In genomic region chr7:51162724-51163329, GRCh38 we compare ENCODE assay signal across 9 cellular contexts.
DNase-seq lines count a peak whose midpoint lies in the region; ATAC-seq and FAIRE-seq lines count a peak whose summit lies in the region.
"Had no signal": no experiment of that assay in that cellular context is flagged by ENCODE, and none has a peak within 500 bp of the region (broad histone marks: within the 10 kb centered on the region; RNA-seq: fewer than 3 reads in every experiment).

No MANE protein-coding gene starts in this region.

- WGBS in small intestine, 3 donors = 25 to 31% (median 26%) methylated on average over 9 of the region's 9 CpGs

- FAIRE-seq in small intestine (lab: Jason Lieb, UNC) = no peak
- FAIRE-seq: G401.6 had no signal

- H3K4me3 ChIP-seq in small intestine (ENCODE audit: low read depth in 1 of 2, low read length in 2 of 2) = no peak overlapping the region

- peaks cover 0 to 3% of the 10 kb centered on the region in 2 donors for H3K36me3 ChIP-seq in small intestine (ENCODE audit: control insufficient read depth in 2 of 2, insufficient read depth in 2 of 2, low read length in 2 of 2)

- no peak overlapping the region for H3K27ac ChIP-seq in small intestine (ENCODE audit: low read depth in 1 of 2, low read length in 1 of 2)

- H3K9me3 ChIP-seq in small intestine (ENCODE audit: control insufficient read depth, low read depth) = no peaks in the 10 kb centered on the region

- ATAC-seq in HG02840 (IDR thresholded peaks at IDR 0.05; ENCODE audit: low FRiP score, unreplicated experiment) = peak; percentile 97

- H3K4me1 ChIP-seq in small intestine (ENCODE audit: control insufficient read depth in 2 of 2, insufficient read depth in 1 of 2, low read depth in 1 of 2, low read length in 1 of 2) = no peaks in the 10 kb centered on the region

- no peaks in the 10 kb centered on the region for H3K27me3 ChIP-seq in small intestine (ENCODE audit: control insufficient read depth in 2 of 2, insufficient read depth in 2 of 2, low read length in 2 of 2)

- DNase-seq in activated gamma-delta T cell treated with Interleukin-2 at 50 U/mL for 16 hours (peak; percentile 61), activated gamma-delta T cell (lab: John Stamatoyannopoulos, UW) (no peak), NCI-H1436 (lab: John Stamatoyannopoulos, UW) (peak; percentile 63), T follicular helper cell (ENCODE audit: low read depth) (peak; percentile 25), amygdala (lab: John Stamatoyannopoulos, UW) (peak in 54 of 56 donors; percentile 10 to 100 (median 74)), hepatic stellate cell (ENCODE audit: low spot score) (peak; percentile 26), small intestine (peak; percentile 88)
